ENCODE assay signal across 15 cellular contexts in genomic region chr2:85642725-85643124, GRCh38.
A peak's percentile ranks its signal among the peaks of the same experiment; 100 is the strongest.
DNase-seq lines count a peak whose midpoint lies in the region; ATAC-seq and TF ChIP-seq lines count a peak whose summit lies in the region.
"Had no signal": no experiment of that assay in that cellular context is flagged by ENCODE, and none has a peak within 500 bp of the region (broad histone marks: within the 10 kb centered on the region; RNA-seq: fewer than 3 reads in every experiment).

No MANE protein-coding gene starts in this region.

- peak overlapping the region; percentile 74 for H3K27ac Mint-ChIP-seq in activated naive CD8-positive, alpha-beta T cell treated with anti-CD3 and anti-CD28 coated beads, Interleukin-2, amount 50 U/mL, for 24 hours
- H3K27ac Mint-ChIP-seq in stimulated activated naive B cell treated with anti-CD40 and anti-IgM and Interleukin-4, amounts not matched to agents 10 μg/mL and 1 μg/mL and 100 μg/mL, for 72 hours: no peak overlapping the region
- H3K27ac Mint-ChIP-seq: mesothelial cell of epicardium had no signal

- POLR2A ChIA-PET in GM10248 (lab: Yijun Ruan, JAX): interaction anchor here (0.7 kb wide), 2 partner anchors 86 to 553 kb away, joined by 3 to 4 read pairs; partner anchors contain the start of gene IMMT

- H3K4me1 Mint-ChIP-seq in activated naive CD8-positive, alpha-beta T cell treated with anti-CD3 and anti-CD28 coated beads, Interleukin-2, amount 50 U/mL, for 24 hours: peaks cover 18% of the 10 kb centered on the region
- H3K4me1 Mint-ChIP-seq in stimulated activated naive B cell treated with anti-CD40 and anti-IgM and Interleukin-4, amounts not matched to agents 10 μg/mL and 1 μg/mL and 100 μg/mL, for 72 hours: peaks cover 1 to 9% of the 10 kb centered on the region in 2 donors
- H3K4me1 Mint-ChIP-seq: mesothelial cell of epicardium had no signal

- CTCF ChIA-PET in GM10248 (lab: Yijun Ruan, JAX): interaction anchor here (1.2 to 11.3 kb wide), 4 partner anchors 7 to 86 kb away, joined by 3 to 135 read pairs (median 3); partner anchors contain the start of gene GNLY

- TF ChIP-seq CTCF in GM10248 (IDR thresholded peaks at IDR 0.05; ENCODE audit: control extremely low read depth, extremely low read depth, low read depth, missing control alignments): no peak

- peak; percentile 18 for DNase-seq in activated CD4-positive, alpha-beta T cell treated with anti-CD3 and anti-CD28 coated beads for 48 hours
- DNase-seq in activated CD4-positive, alpha-beta T cell treated with anti-CD3 and anti-CD28 coated beads, Interleukin-2, amount 50 U/mL, for 4 hours: no peak
- no peak for DNase-seq in activated naive CD8-positive, alpha-beta T cell treated with anti-CD3 and anti-CD28 coated beads, Interleukin-2, amount 50 U/mL, for 24 hours
- DNase-seq in GM10248 (ENCODE audit: extremely low spot score): no peak
- no peak for DNase-seq in stimulated activated naive B cell treated with anti-CD40 and anti-IgM and Interleukin-4, amounts not matched to agents 10 μg/mL and 1 μg/mL and 100 μg/mL, for 72 hours
- DNase-seq: CD8-positive, alpha-beta memory T cell; glutamatergic neuron; KBM-7; NCI-H146; NCI-H526 had no signal

- H3K4me3 Mint-ChIP-seq in activated naive CD8-positive, alpha-beta T cell treated with anti-CD3 and anti-CD28 coated beads, Interleukin-2, amount 50 U/mL, for 24 hours: no peak overlapping the region
- H3K4me3 Mint-ChIP-seq in stimulated activated naive B cell treated with anti-CD40 and anti-IgM and Interleukin-4, amounts not matched to agents 10 μg/mL and 1 μg/mL and 100 μg/mL, for 72 hours: no peak overlapping the region
- H3K4me3 Mint-ChIP-seq: CD8-positive, alpha-beta memory T cell; mesothelial cell of epicardium had no signal

- H3K27me3 Mint-ChIP-seq in activated naive CD8-positive, alpha-beta T cell treated with anti-CD3 and anti-CD28 coated beads, Interleukin-2, amount 50 U/mL, for 24 hours: no peaks in the 10 kb centered on the region
- H3K27me3 Mint-ChIP-seq in stimulated activated naive B cell treated with anti-CD40 and anti-IgM and Interleukin-4, amounts not matched to agents 10 μg/mL and 1 μg/mL and 100 μg/mL, for 72 hours: no peaks in the 10 kb centered on the region
- H3K27me3 Mint-ChIP-seq: CD8-positive, alpha-beta memory T cell had no signal

- peaks cover 68% of the 10 kb centered on the region for H3K36me3 Mint-ChIP-seq in activated naive CD8-positive, alpha-beta T cell treated with anti-CD3 and anti-CD28 coated beads, Interleukin-2, amount 50 U/mL, for 24 hours (ENCODE audit: low read depth)
- peaks cover 41 to 48% of the 10 kb centered on the region in 2 donors for H3K36me3 Mint-ChIP-seq in stimulated activated naive B cell treated with anti-CD40 and anti-IgM and Interleukin-4, amounts not matched to agents 10 μg/mL and 1 μg/mL and 100 μg/mL, for 72 hours

- ATAC-seq in GM21619 (IDR thresholded peaks at IDR 0.05; ENCODE audit: unreplicated experiment): peak; percentile 64
- ATAC-seq in HG03521 (IDR thresholded peaks at IDR 0.05; ENCODE audit: unreplicated experiment): peak; percentile 72
- peak; percentile 78 for ATAC-seq in activated naive CD8-positive, alpha-beta T cell treated with anti-CD3 and anti-CD28 coated beads, Interleukin-2, amount 50 U/mL, for 24 hours
- ATAC-seq in GM21515 (IDR thresholded peaks at IDR 0.05; ENCODE audit: unreplicated experiment): no peak
- ATAC-seq in stimulated activated naive B cell treated with anti-CD40 and anti-IgM and Interleukin-4, amounts not matched to agents 10 μg/mL and 1 μg/mL and 100 μg/mL, for 72 hours (replicated peaks): no peak
- ATAC-seq: HCT116 had no signal

- H3K9me3 Mint-ChIP-seq in activated naive CD8-positive, alpha-beta T cell treated with anti-CD3 and anti-CD28 coated beads, Interleukin-2, amount 50 U/mL, for 24 hours: no peaks in the 10 kb centered on the region
- H3K9me3 Mint-ChIP-seq in stimulated activated naive B cell treated with anti-CD40 and anti-IgM and Interleukin-4, amounts not matched to agents 10 μg/mL and 1 μg/mL and 100 μg/mL, for 72 hours: no peaks in the 10 kb centered on the region
- H3K9me3 Mint-ChIP-seq: CD8-positive, alpha-beta memory T cell; mesothelial cell of epicardium had no signal

Comparison
In these comparisons a context has a peak if more than half of its experiments do, and no peak if none do; other contexts are left out.
1. ATAC-seq: peak in GM21619 (single experiment), HG03521 (single experiment) and activated naive CD8-positive, alpha-beta T cell treated with anti-CD3 and anti-CD28 coated beads, Interleukin-2, amount 50 U/mL, for 24 hours (single experiment); none in GM21515 (single experiment) and stimulated activated naive B cell treated with anti-CD40 and anti-IgM and Interleukin-4, amounts not matched to agents 10 μg/mL and 1 μg/mL and 100 μg/mL, for 72 hours (0 of 2).